20 cellular contexts compared by ENCODE assay signal in genomic region chr3:148146947-148147346, GRCh38.
DNase-seq lines count a peak whose midpoint lies in the region; ATAC-seq and TF ChIP-seq lines count a peak whose summit lies in the region.
"Had no signal": no experiment of that assay in that cellular context is flagged by ENCODE, and none has a peak within 500 bp of the region (broad histone marks: within the 10 kb centered on the region; RNA-seq: fewer than 3 reads in every experiment).

No MANE protein-coding gene starts in this region.

- no peaks in the 10 kb centered on the region for H3K4me1 ChIP-seq in IMR-90 (ENCODE audit: control insufficient read depth, insufficient read depth, low read length)
- no peaks in the 10 kb centered on the region for H3K4me1 ChIP-seq in lower lobe of right lung
- H3K4me1 ChIP-seq: BE2C, psoas muscle had no signal

- BruUV-seq in IMR-90 (replicated peaks; lab: Mats Ljungman, UMichigan), result no TSS peak

- no peak overlapping the region for H3K27ac Mint-ChIP-seq in activated naive CD8-positive, alpha-beta T cell treated with anti-CD3 and anti-CD28 coated beads for 36 hours
- H3K27ac Mint-ChIP-seq: activated naive CD8-positive, alpha-beta T cell treated with anti-CD3 and anti-CD28 coated beads, Interleukin-2, amount 50 U/mL, for 24 hours; endodermal cell had no signal

- no peak overlapping the region for H3K56ac ChIP-seq in IMR-90 (ENCODE audit: extremely low read depth, insufficient read depth, low read length)

- H3K36me3 Mint-ChIP-seq in activated naive CD8-positive, alpha-beta T cell treated with anti-CD3 and anti-CD28 coated beads for 36 hours, result no peaks in the 10 kb centered on the region

- peaks cover 1% of the 10 kb centered on the region for H3K9me3 Mint-ChIP-seq in activated naive CD8-positive, alpha-beta T cell treated with anti-CD3 and anti-CD28 coated beads for 36 hours

- WGBS in IMR-90 (ENCODE audit: extremely low coverage in 2 of 2, insufficient read length in 1 of 2), 2 experiments, result no CpG with 5 or more reads among the region's 1 CpG

- no peaks in the 10 kb centered on the region for H3K27me3 Mint-ChIP-seq in activated naive CD8-positive, alpha-beta T cell treated with anti-CD3 and anti-CD28 coated beads for 36 hours
- H3K27me3 Mint-ChIP-seq: activated naive CD8-positive, alpha-beta T cell treated with anti-CD3 and anti-CD28 coated beads, Interleukin-2, amount 50 U/mL, for 24 hours had no signal

- no peak overlapping the region for H4K8ac ChIP-seq in IMR-90 (ENCODE audit: low read depth in 2 of 2, low read length in 2 of 2)

- DNase-seq in AG08395 (ENCODE audit: low spot score) (peak; percentile 31), IMR-90 (peak; percentile 53), cardiac fibroblast (ENCODE audit: low read depth in 2 of 2) (peak; percentile 78 to 84), lower lobe of right lung (no peak), iPS-NIHi7 (ENCODE audit: extremely low spot score) (no peak), SIG-M5 (lab: John Stamatoyannopoulos, UW) (no peak), NCI-H1417 treated with DMSO at 0.1 percent for 48 hours (lab: John Stamatoyannopoulos, UW) (no peak)
- DNase-seq in activated naive CD8-positive, alpha-beta T cell treated with anti-CD3 and anti-CD28 coated beads for 36 hours, result no peak
- DNase-seq: activated CD8-positive, alpha-beta memory T cell treated with anti-CD3 and anti-CD28 coated beads, Interleukin-2, amount 50 U/mL, for 4 hours; activated naive CD8-positive, alpha-beta T cell treated with anti-CD3 and anti-CD28 coated beads, Interleukin-2, amount 50 U/mL, for 24 hours; BE2C; endodermal cell; H7; KBM-7; midbrain; NCI-H2081; psoas muscle; stimulated activated CD4-positive, alpha-beta T cell treated with anti-CD3 and anti-CD28 coated beads, Interleukin-2, amount 100 ng/mL, for 48 hours; stimulated activated naive CD4-positive, alpha-beta T cell; WERI-Rb-1 had no signal

- no peak for TF ChIP-seq RAD21 in IMR-90 (IDR thresholded peaks at IDR 0.05; ENCODE audit: low read length)

- H4K91ac ChIP-seq in IMR-90 (ENCODE audit: insufficient read depth, low read depth, low read length), result no peak overlapping the region

- POLR2A ChIA-PET in IMR-90 (lab: Charles Lee; ENCODE audit: unreplicated experiment), result interaction anchor here (0.6 kb wide), 1 partner anchor 362 kb away, joined by 4 read pairs; no protein-coding TSS in a partner anchor

- no peak overlapping the region for H2AK9ac ChIP-seq in IMR-90 (replicated peaks; ENCODE audit: low read depth, low read length, poor library complexity)

- H2BK20ac ChIP-seq in IMR-90 (ENCODE audit: low read depth, low read length), result no peak overlapping the region

- H3K23ac ChIP-seq in IMR-90 (ENCODE audit: low read depth, low read length), result no peak overlapping the region

- H3K9ac ChIP-seq in IMR-90 (ENCODE audit: low read depth, low read length), result no peak overlapping the region

- H2BK5ac ChIP-seq in IMR-90 (ENCODE audit: low read depth, low read length, poor library complexity, severe bottlenecking), result no peak overlapping the region

- no peak overlapping the region for H3K4me2 ChIP-seq in IMR-90 (ENCODE audit: low read depth, low read length)

- no peak overlapping the region for H2AK5ac ChIP-seq in IMR-90 (ENCODE audit: low read depth, low read length)

- no peaks in the 10 kb centered on the region for H4K20me1 ChIP-seq in IMR-90 (ENCODE audit: insufficient read depth, low read length)

- H2BK15ac ChIP-seq in IMR-90 (ENCODE audit: low read depth, low read length), result no peak overlapping the region

- peak; percentile 68 for ATAC-seq in IMR-90 (ENCODE audit: low read depth)
- peak; percentile 68 to 71 for ATAC-seq in lower lobe of right lung
- ATAC-seq: activated naive CD8-positive, alpha-beta T cell treated with anti-CD3 and anti-CD28 coated beads, Interleukin-2, amount 50 U/mL, for 24 hours; psoas muscle had no signal

- H3K79me1 ChIP-seq in IMR-90 (ENCODE audit: low read depth in 1 of 2, low read length in 2 of 2), result no peaks in the 10 kb centered on the region

- H3K4ac ChIP-seq in IMR-90 (ENCODE audit: low read depth, low read length), result no peak overlapping the region

- H3K18ac ChIP-seq in IMR-90 (ENCODE audit: low read depth, low read length), result no peak overlapping the region

- no peak overlapping the region for H4K5ac ChIP-seq in IMR-90 (ENCODE audit: low read depth, low read length)

- no peaks in the 10 kb centered on the region for H3K36me3 ChIP-seq in IMR-90 (ENCODE audit: control insufficient read depth, insufficient read depth, low read length)
- H3K36me3 ChIP-seq in lower lobe of right lung, result no peaks in the 10 kb centered on the region
- H3K36me3 ChIP-seq: BE2C, WERI-Rb-1 had no signal

- no peak overlapping the region for H3K4me3 Mint-ChIP-seq in activated naive CD8-positive, alpha-beta T cell treated with anti-CD3 and anti-CD28 coated beads for 36 hours
- H3K4me3 Mint-ChIP-seq: activated naive CD8-positive, alpha-beta T cell treated with anti-CD3 and anti-CD28 coated beads, Interleukin-2, amount 50 U/mL, for 24 hours; endodermal cell had no signal

- H3K4me3 ChIP-seq in IMR-90 (ENCODE audit: insufficient read depth, low read depth, low read length) (no peak overlapping the region), cardiac fibroblast (replicated peaks in 1 of 2; ENCODE audit: low read depth in 2 of 2, low read length in 2 of 2) (no peak overlapping the region), lower lobe of right lung (no peak overlapping the region)
- H3K4me3 ChIP-seq: psoas muscle had no signal

- H3K27me3 ChIP-seq in IMR-90 (ENCODE audit: control insufficient read depth, insufficient read depth, low read length) (no peaks in the 10 kb centered on the region), lower lobe of right lung (ENCODE audit: low read depth) (no peaks in the 10 kb centered on the region)
- H3K27me3 ChIP-seq: BE2C had no signal

- no peak overlapping the region for H2AFZ ChIP-seq in IMR-90 (replicated peaks; ENCODE audit: low read length, poor library complexity)

- CTCF ChIA-PET in IMR-90 (lab: Yijun Ruan, JAX), result no interaction called here

- dilution Hi-C loops in IMR-90 (cut with HindIII; ENCODE audit: low sequenced_read_pairs, unreplicated experiment), result no loop called here

- no peaks in the 10 kb centered on the region for H3K4me1 Mint-ChIP-seq in activated naive CD8-positive, alpha-beta T cell treated with anti-CD3 and anti-CD28 coated beads for 36 hours
- H3K4me1 Mint-ChIP-seq: activated naive CD8-positive, alpha-beta T cell treated with anti-CD3 and anti-CD28 coated beads, Interleukin-2, amount 50 U/mL, for 24 hours had no signal

- H3K9me3 ChIP-seq in IMR-90 (ENCODE audit: control insufficient read depth, insufficient read depth, low read length), result no peaks in the 10 kb centered on the region
- no peaks in the 10 kb centered on the region for H3K9me3 ChIP-seq in lower lobe of right lung
- H3K9me3 ChIP-seq: BE2C, psoas muscle had no signal

- H3K27ac ChIP-seq in IMR-90 (ENCODE audit: insufficient read depth, low read length) (no peak overlapping the region), lower lobe of right lung (no peak overlapping the region)
- H3K27ac ChIP-seq: psoas muscle, WERI-Rb-1 had no signal

- in situ Hi-C loops in IMR-90 (cut with MboI; ENCODE audit: low sequenced_read_pairs), result no loop called here

- TF ChIP-seq CTCF in IMR-90 (conservative IDR thresholded peaks at IDR 0.05; ENCODE audit: low read depth, low read length) (no peak), cardiac fibroblast (IDR thresholded peaks at IDR 0.05; ENCODE audit: low read depth, low read length) (no peak), lower lobe of right lung (IDR thresholded peaks at IDR 0.05) (no peak)

- no peaks in the 10 kb centered on the region for H3K9me1 ChIP-seq in IMR-90 (ENCODE audit: insufficient read depth, low read length)

- H2BK120ac ChIP-seq in IMR-90 (ENCODE audit: low read depth, low read length), result no peak overlapping the region

- intact Hi-C loops in IMR-90 (cut with micrococcal nuclease) (no loop called here), lower lobe of right lung (cut with DNase I) (no loop called here)

- H3K14ac ChIP-seq in IMR-90 (replicated peaks; ENCODE audit: low read depth, low read length), result no peak overlapping the region

- TF ChIP-seq POLR2A in IMR-90 (IDR thresholded peaks at IDR 0.05; ENCODE audit: low read depth, low read length), result no peak

TF ChIP-seq in IMR-90, 13 proteins besides CTCF, POLR2A, EP300 and RAD21:
- TF ChIP-seq CHD1 (IDR thresholded peaks at IDR 0.05; ENCODE audit: low read depth, low read length) (no peak), RFX5 (IDR thresholded peaks at IDR 0.05; ENCODE audit: low read depth, low read length) (no peak)

Comparison
In these comparisons a context has a peak if more than half of its experiments do, and no peak if none do; other contexts are left out.
1. DNase-seq: peak in AG08395 (single experiment), IMR-90 (single experiment) and cardiac fibroblast (2 of 2); none in lower lobe of right lung (single experiment), iPS-NIHi7 (single experiment), SIG-M5 (single experiment), NCI-H1417 treated with DMSO at 0.1 percent for 48 hours (single experiment) and activated naive CD8-positive, alpha-beta T cell treated with anti-CD3 and anti-CD28 coated beads for 36 hours (single experiment).